Comparison of ENCODE assay signal across 20 cellular contexts in genomic region chr9:23643656-23644258, GRCh38.
"Had no signal": no experiment of that assay in that cellular context is flagged by ENCODE, and none has a peak within 500 bp of the region (broad histone marks: within the 10 kb centered on the region; RNA-seq: fewer than 3 reads in every experiment).

No MANE protein-coding gene starts in this region.

- H3K36me3 ChIP-seq: adrenal gland, heart right ventricle, stomach, thoracic aorta, upper lobe of right lung had no signal

- H3K27me3 ChIP-seq: adrenal gland, heart right ventricle, stomach, upper lobe of right lung had no signal

- H3K4me1 Mint-ChIP-seq: activated CD8-positive, alpha-beta memory T cell treated with anti-CD3 and anti-CD28 coated beads, Interleukin-2, amount 10 ng/mL, durations not matched to agents 7 days and 5 days; activated naive CD4-positive, alpha-beta T cell treated with anti-CD3 and anti-CD28 coated beads, Interleukin-2, amount 50 U/mL, for 24 hours; memory B cell had no signal

- H3K27me3 Mint-ChIP-seq: activated CD8-positive, alpha-beta memory T cell treated with anti-CD3 and anti-CD28 coated beads, Interleukin-2, amount 10 ng/mL, durations not matched to agents 7 days and 5 days; activated naive CD4-positive, alpha-beta T cell treated with anti-CD3 and anti-CD28 coated beads, Interleukin-2, amount 50 U/mL, for 24 hours; activated T-cell treated with anti-CD3 and anti-CD28 coated beads, Interleukin-2, amount 50 U/mL, for 24 hours; memory B cell had no signal

- H3K9me3 Mint-ChIP-seq: activated naive CD4-positive, alpha-beta T cell treated with anti-CD3 and anti-CD28 coated beads, Interleukin-2, amount 50 U/mL, for 24 hours had no signal

- H3K27ac ChIP-seq: adrenal gland, heart right ventricle, stomach, thoracic aorta, upper lobe of right lung had no signal

- H3K4me1 ChIP-seq: adrenal gland, heart right ventricle, stomach, upper lobe of right lung had no signal

- H3K36me3 Mint-ChIP-seq: activated CD8-positive, alpha-beta memory T cell treated with anti-CD3 and anti-CD28 coated beads, Interleukin-2, amount 10 ng/mL, durations not matched to agents 7 days and 5 days; activated naive CD4-positive, alpha-beta T cell treated with anti-CD3 and anti-CD28 coated beads, Interleukin-2, amount 50 U/mL, for 24 hours; memory B cell had no signal

- ATAC-seq: activated CD8-positive, alpha-beta memory T cell treated with anti-CD3 and anti-CD28 coated beads, Interleukin-2, amount 10 ng/mL, durations not matched to agents 7 days and 5 days; heart right ventricle; left lobe of liver; SK-N-SH treated with all-trans-retinoic acid at 6 μM for 48 hours; upper lobe of right lung had no signal

- H3K4me3 ChIP-seq: adrenal gland, heart right ventricle, stomach, thoracic aorta, upper lobe of right lung had no signal

- H3K9me3 ChIP-seq: adrenal gland, heart right ventricle, stomach, thoracic aorta, upper lobe of right lung had no signal

- H3K27ac Mint-ChIP-seq: activated CD8-positive, alpha-beta memory T cell treated with anti-CD3 and anti-CD28 coated beads, Interleukin-2, amount 10 ng/mL, durations not matched to agents 7 days and 5 days; activated naive CD4-positive, alpha-beta T cell treated with anti-CD3 and anti-CD28 coated beads, Interleukin-2, amount 50 U/mL, for 24 hours; activated T-cell treated with anti-CD3 and anti-CD28 coated beads, Interleukin-2, amount 50 U/mL, for 24 hours; memory B cell had no signal

- H3K4me3 Mint-ChIP-seq: activated CD8-positive, alpha-beta memory T cell treated with anti-CD3 and anti-CD28 coated beads, Interleukin-2, amount 10 ng/mL, durations not matched to agents 7 days and 5 days; activated naive CD4-positive, alpha-beta T cell treated with anti-CD3 and anti-CD28 coated beads, Interleukin-2, amount 50 U/mL, for 24 hours; activated T-cell treated with anti-CD3 and anti-CD28 coated beads, Interleukin-2, amount 50 U/mL, for 24 hours; memory B cell had no signal

- DNase-seq: activated CD4-positive, alpha-beta T cell treated with anti-CD3 and anti-CD28 coated beads for 1 hour; activated CD4-positive, alpha-beta T cell treated with anti-CD3 and anti-CD28 coated beads, Interleukin-2, amount 50 U/mL, for 48 hours; activated CD8-positive, alpha-beta memory T cell treated with anti-CD3 and anti-CD28 coated beads, Interleukin-2, amount 10 ng/mL, durations not matched to agents 7 days and 5 days; activated effector memory CD4-positive, alpha-beta T cell treated with anti-CD3 and anti-CD28 coated beads, Interleukin-2, amount 50 U/mL, for 16 hours; activated T-cell treated with anti-CD3 and anti-CD28 coated beads, Interleukin-2, amount 50 U/mL, for 24 hours; adrenal gland; cortex of kidney; effector CD4-positive, alpha-beta T cell; heart right ventricle; stimulated activated CD4-positive, alpha-beta T cell treated with anti-CD3 and anti-CD28 coated beads, Interleukin-12 subunit alpha, Interleukin-12 subunit beta, amount 100 ng/mL, for 4 hours; stimulated activated CD4-positive, alpha-beta T cell treated with anti-CD3 and anti-CD28 coated beads, Interleukin-2, amount 100 ng/mL, for 24 hours; stomach; T-helper 1 cell; T1000; upper lobe of right lung had no signal
